ENCODE assay signal across 1 cellular context in the genomic region with DNA sequence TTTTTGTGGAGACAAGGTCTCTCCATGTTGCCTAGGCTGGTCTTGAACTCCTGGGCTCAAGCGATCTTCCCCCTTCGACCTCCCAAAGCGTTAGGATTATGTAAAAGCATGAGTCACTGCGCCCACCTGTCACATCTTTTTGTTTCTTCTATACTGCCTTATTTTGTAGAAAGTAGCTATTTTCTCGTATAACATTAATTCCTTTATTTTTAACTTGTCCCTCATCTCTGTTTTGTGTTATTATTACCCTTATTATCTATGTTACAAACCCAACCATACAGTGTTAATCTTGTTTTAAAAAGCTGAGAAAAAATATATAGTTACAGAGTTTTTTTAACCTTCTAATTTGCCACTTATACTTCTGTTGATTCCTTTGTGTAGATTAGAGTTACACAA.
TF ChIP-seq lines count a peak whose summit lies in the region.

No MANE protein-coding gene starts in this region.

TF ChIP-seq in liver, 16 proteins besides CTCF, POLR2A, EP300 and RAD21 (continued from another document):
- no peak for TF ChIP-seq ATF3 (IDR thresholded peaks at IDR 0.05)
